In the genomic region with DNA sequence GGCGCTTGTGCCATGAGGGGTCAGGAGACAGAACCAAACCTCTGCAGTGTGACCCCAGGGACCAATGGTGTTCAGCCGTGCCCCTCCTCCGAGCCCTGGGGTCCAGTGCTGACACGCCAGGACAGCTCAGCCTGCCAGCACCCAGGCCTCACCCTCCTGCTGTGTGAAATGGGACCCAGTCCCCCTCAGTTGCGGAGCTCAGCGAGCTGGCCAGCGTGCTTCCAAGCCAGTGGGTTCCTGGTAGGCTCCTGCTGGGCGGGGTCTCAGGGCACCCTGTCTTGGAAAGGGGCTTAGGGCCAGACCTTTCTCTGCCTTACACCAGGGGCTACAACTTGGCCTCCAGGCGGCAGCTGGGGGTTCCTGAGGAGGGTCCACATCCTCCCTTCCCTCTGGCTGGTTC, we compare ENCODE assay signal across 11 cellular contexts. TPM values are rescaled to one million over a fixed set of nuclear protein-coding genes. Genes with fewer than 3 reads are reported as not detected.
DNase-seq lines count a peak whose midpoint lies in the region; ATAC-seq and TF ChIP-seq lines count a peak whose summit lies in the region.
"Had no signal": no experiment of that assay in that cellular context is flagged by ENCODE, and none has a peak within 500 bp of the region (broad histone marks: within the 10 kb centered on the region; RNA-seq: fewer than 3 reads in every experiment).

No MANE protein-coding gene starts in this region.

- no peak for TF ChIP-seq POLR2A in sigmoid colon (IDR thresholded peaks at IDR 0.05)

- peaks cover 14% of the 10 kb centered on the region for H4K20me1 ChIP-seq in DOHH2 (ENCODE audit: control insufficient read depth, insufficient read depth, low read depth, low read length)

- no peak overlapping the region for H3K9ac ChIP-seq in SK-N-MC (ENCODE audit: insufficient read length)

- H3K79me2 ChIP-seq in DOHH2 (ENCODE audit: control insufficient read depth, low read length) = peaks cover 55% of the 10 kb centered on the region

- H3K4me1 ChIP-seq in DOHH2 (ENCODE audit: control insufficient read depth, low read length) (peaks cover 77% of the 10 kb centered on the region), right atrium auricular region (peaks cover 0 to 66% of the 10 kb centered on the region in 2 donors), sigmoid colon (peaks cover 0 to 64% (median 59%) of the 10 kb centered on the region in 4 donors)

- intact Hi-C loops in sigmoid colon (cut with DNase I) = loop anchor here (10.0 kb wide), 2 partner anchors 148 to 492 kb away; a partner anchor contains a TSS

- no peak for TF ChIP-seq EP300 in sigmoid colon (IDR thresholded peaks at IDR 0.05)

- H3K9me3 ChIP-seq in DOHH2 (ENCODE audit: control insufficient read depth, insufficient read depth, low read length) (no peaks in the 10 kb centered on the region), SK-N-MC (ENCODE audit: low read depth, low read length) (no peaks in the 10 kb centered on the region), right atrium auricular region (no peaks in the 10 kb centered on the region), sigmoid colon (no peaks in the 10 kb centered on the region)
- H3K9me3 ChIP-seq: right lobe of liver had no signal

- TF ChIP-seq CTCF in DOHH2 (IDR thresholded peaks at IDR 0.05; ENCODE audit: low read depth, low read length, poor library complexity, severe bottlenecking) = no peak
- TF ChIP-seq CTCF in right atrium auricular region (IDR thresholded peaks at IDR 0.05) = no peak
- no peak for TF ChIP-seq CTCF in sigmoid colon (IDR thresholded peaks at IDR 0.05)

- WGBS in sigmoid colon, 2 donors = 88 to 90% methylated on average over 9 of the region's 9 CpGs

- H3K9me2 ChIP-seq in DOHH2 (replicated peaks; ENCODE audit: control insufficient read depth, low read length) = no peaks in the 10 kb centered on the region

- peaks cover 81% of the 10 kb centered on the region for H3K36me3 ChIP-seq in DOHH2 (ENCODE audit: control insufficient read depth, low read length)
- H3K36me3 ChIP-seq in SK-N-MC (ENCODE audit: insufficient read depth, low read length) = peaks cover 60% of the 10 kb centered on the region
- peaks cover 44% of the 10 kb centered on the region for H3K36me3 ChIP-seq in right atrium auricular region
- H3K36me3 ChIP-seq in sigmoid colon = peaks cover 32 to 40% (median 37%) of the 10 kb centered on the region in 4 donors

- peaks cover 16% of the 10 kb centered on the region for H3F3A ChIP-seq in DOHH2 (ENCODE audit: control insufficient read depth, insufficient read depth)

- no peaks in the 10 kb centered on the region for H3K27me3 ChIP-seq in DOHH2 (ENCODE audit: control insufficient read depth, low read length)
- H3K27me3 ChIP-seq in right atrium auricular region = no peaks in the 10 kb centered on the region
- no peaks in the 10 kb centered on the region for H3K27me3 ChIP-seq in sigmoid colon
- H3K27me3 ChIP-seq: right lobe of liver had no signal

- H3K27ac ChIP-seq in DOHH2 (ENCODE audit: low read depth, low read length) = peak overlapping the region; percentile 88
- H3K27ac ChIP-seq in SK-N-MC = no peak overlapping the region
- peak overlapping the region; percentile 98 to 99 for H3K27ac ChIP-seq in right atrium auricular region
- peak overlapping the region; percentile 93 to 99 (median 98) for H3K27ac ChIP-seq in sigmoid colon

- DNase-seq in SK-N-MC (ENCODE audit: low read depth, low spot score) (no peak), right atrium auricular region (ENCODE audit: low spot score) (no peak), sigmoid colon (no peak), NCI-H1436 (lab: John Stamatoyannopoulos, UW) (no peak), globus pallidus (ENCODE audit: low spot score) (no peak), NCI-H2196 (lab: John Stamatoyannopoulos, UW; ENCODE audit: unreplicated experiment) (no peak)
- DNase-seq: NCI-H1092 treated with DMSO at 0.1 percent for 48 hours; stimulated activated CD8-positive, alpha-beta memory T cell treated with anti-CD3 and anti-CD28 coated beads, Interleukin-4, amount 100 ng/mL, for 48 hours had no signal

- ATAC-seq in GM19452 (IDR thresholded peaks at IDR 0.05; ENCODE audit: unreplicated experiment) = no peak
- ATAC-seq: right lobe of liver had no signal

- H3K4me2 ChIP-seq in DOHH2 (ENCODE audit: low read length) = peak overlapping the region; percentile 87

- peak overlapping the region; percentile 83 for H3K4me3 ChIP-seq in DOHH2 (ENCODE audit: low read length)
- peak overlapping the region; percentile 99 for H3K4me3 ChIP-seq in SK-N-MC
- H3K4me3 ChIP-seq in right atrium auricular region = no peak overlapping the region
- no peak overlapping the region for H3K4me3 ChIP-seq in sigmoid colon

RNA-seq across cellular contexts. Expression of a gene that starts 4.4 kb away (rescaled TPM):
- total RNA-seq in right atrium auricular region (10 to 100 TPM; 10.7 to 12.4 TPM), sigmoid colon (10 to 100 TPM in 2 of 4 donors, 1 to 10 TPM in 2; 7.6 to 15.0 (median 11.1) TPM)
- polyA plus RNA-seq in sigmoid colon = 10 to 100 TPM; 18.0 to 64.0 (median 25.4) TPM

RNA-seq across cellular contexts. Expression of a gene that starts 16.3 kb away (rescaled TPM):
- total RNA-seq in right atrium auricular region (under 1 TPM in 1 of 2 donors, not detected in 1; 0.12 TPM), sigmoid colon (1 to 10 TPM in 1 of 4 donors, under 1 TPM in 1, not detected in 2; 0.71 to 1.1 TPM)
- polyA plus RNA-seq in sigmoid colon = 10 to 100 TPM in 2 of 3 donors, 1 to 10 TPM in 1; 9.6 to 57.9 (median 47.9) TPM

Comparison
In these comparisons a context has a peak if more than half of its experiments do, and no peak if none do; other contexts are left out.
1. H3K4me3 ChIP-seq: peak in DOHH2 (single experiment) and SK-N-MC (single experiment); none in right atrium auricular region (0 of 2) and sigmoid colon (0 of 4).